In the genomic region with DNA sequence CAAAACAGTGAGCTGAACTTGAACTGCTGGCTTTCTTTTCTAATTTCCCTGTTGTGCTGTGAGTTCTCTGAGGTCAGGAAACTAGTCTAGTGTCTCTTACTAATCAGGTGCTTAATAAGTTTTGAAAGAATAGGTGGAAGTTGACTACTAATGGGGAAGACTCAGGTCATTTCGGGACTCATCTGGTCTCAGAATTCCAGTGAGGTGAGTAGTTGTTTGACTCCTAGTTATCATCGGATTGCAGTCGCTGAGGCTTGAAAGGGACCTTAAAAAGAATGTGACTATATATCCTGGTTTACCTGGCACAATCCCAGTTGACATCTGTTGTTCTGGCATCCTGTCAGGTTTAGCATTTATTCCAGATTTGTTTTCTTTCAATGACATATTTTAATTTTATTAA, we compare ENCODE assay signal across 26 cellular contexts.
DNase-seq lines count a peak whose midpoint lies in the region; ATAC-seq and TF ChIP-seq lines count a peak whose summit lies in the region.
"Had no signal": no experiment of that assay in that cellular context is flagged by ENCODE, and none has a peak within 500 bp of the region (broad histone marks: within the 10 kb centered on the region; RNA-seq: fewer than 3 reads in every experiment).

No MANE protein-coding gene starts in this region.

- DNase-seq in GM23248: peak; percentile 12
- DNase-seq in NCI-H446 treated with DMSO at 0.1 percent for 48 hours (lab: John Stamatoyannopoulos, UW): peak; percentile 16
- DNase-seq in epithelial cell of esophagus (ENCODE audit: low read depth): peak; percentile 82
- DNase-seq in kidney glomerular epithelial cell (lab: John Stamatoyannopoulos, UW): peak; percentile 8
- DNase-seq in GM03348 (ENCODE audit: low spot score): no peak
- no peak for DNase-seq in colonic mucosa
- DNase-seq: Caco-2; CD4-positive, alpha-beta T cell; DMS53; GDM1; H9; HFFc6; KG1; NCI-H1105; NCI-H146; NCI-H2029 treated with DMSO at 0.1 percent for 48 hours; NCI-H226; NCI-H524; NCI-H774; NK-92 treated with Interleukin-12 subunit alpha and Interleukin-12 subunit beta, amount 100 ng/mL, for 24 hours had no signal

- in situ Hi-C loops in GM23248 (cut with MboI): no loop called here

- H3K27ac ChIP-seq in GM23248 (no peak overlapping the region), colonic mucosa (no peak overlapping the region)
- H3K27ac ChIP-seq: BLaER1, SJSA1 had no signal

- H3K4me3 ChIP-seq in GM23248: no peak overlapping the region
- H3K4me3 ChIP-seq in epithelial cell of esophagus (ENCODE audit: low read length): no peak overlapping the region
- no peak overlapping the region for H3K4me3 ChIP-seq in colonic mucosa
- H3K4me3 ChIP-seq: BLaER1, SJSA1 had no signal

- peaks cover 4% of the 10 kb centered on the region; the same call in 1 of the 2 replicates for H3K27me3 ChIP-seq in GM23248 (replicated peaks; ENCODE audit: insufficient read depth)
- H3K27me3 ChIP-seq in colonic mucosa: no peaks in the 10 kb centered on the region
- H3K27me3 ChIP-seq: BLaER1, SJSA1 had no signal

- intact Hi-C loops in colonic mucosa (cut with DNase I): no loop called here

- WGBS in GM23248 (ENCODE audit: low coverage in 1 of 2, low lambda C conversion rate in 2 of 2, missing lambda C conversion rate in 2 of 2), 2 experiments: 38 to 44% methylated on average over 3 of the region's 3 CpGs

- no peaks in the 10 kb centered on the region for H3K9me2 ChIP-seq in GM23248 (ENCODE audit: insufficient read depth)

- H3F3A ChIP-seq in GM23248 (ENCODE audit: insufficient read depth): no peaks in the 10 kb centered on the region

- no peak for TF ChIP-seq CTCF in epithelial cell of esophagus (IDR thresholded peaks at IDR 0.05; ENCODE audit: insufficient read depth, low read depth, low read length, missing control alignments)
- TF ChIP-seq CTCF in colonic mucosa (IDR thresholded peaks at IDR 0.05): no peak

- no peaks in the 10 kb centered on the region for H3K79me2 ChIP-seq in GM23248 (ENCODE audit: insufficient read depth)

- no peaks in the 10 kb centered on the region for H4K20me1 ChIP-seq in GM23248 (ENCODE audit: insufficient read depth)
- H4K20me1 ChIP-seq: BLaER1 had no signal

- ATAC-seq in HG02938 (IDR thresholded peaks at IDR 0.05; ENCODE audit: unreplicated experiment) (no peak), GM18867 (IDR thresholded peaks at IDR 0.05; ENCODE audit: unreplicated experiment) (no peak)
- ATAC-seq: Panc1, Right ventricle myocardium inferior had no signal

- H3K9ac ChIP-seq in GM23248 (no peak overlapping the region), colonic mucosa (ENCODE audit: low read depth in 2 of 2, low read length in 2 of 2) (no peak overlapping the region)
- H3K9ac ChIP-seq: BLaER1 had no signal

- no peaks in the 10 kb centered on the region for H3K9me3 ChIP-seq in GM23248 (ENCODE audit: low read depth)
- no peaks in the 10 kb centered on the region for H3K9me3 ChIP-seq in colonic mucosa
- H3K9me3 ChIP-seq: BLaER1, Caco-2, SJSA1 had no signal

- H2AFZ ChIP-seq in GM23248: no peak overlapping the region

- H3K4me1 ChIP-seq in GM23248 (ENCODE audit: insufficient read depth) (peaks cover 5% of the 10 kb centered on the region; the same call in 1 of the 2 replicates), colonic mucosa (no peaks in the 10 kb centered on the region)
- H3K4me1 ChIP-seq: Caco-2, SJSA1 had no signal

- no peak overlapping the region for H3K4me2 ChIP-seq in GM23248 (ENCODE audit: unreplicated experiment)
- H3K4me2 ChIP-seq: BLaER1 had no signal

- H3K36me3 ChIP-seq in GM23248 (ENCODE audit: low read depth) (no peaks in the 10 kb centered on the region), colonic mucosa (no peaks in the 10 kb centered on the region)
- H3K36me3 ChIP-seq: BLaER1, SJSA1 had no signal

Comparison
In these comparisons a context has a peak if more than half of its experiments do, and no peak if none do; other contexts are left out.
1. DNase-seq: peak in GM23248 (single experiment), NCI-H446 treated with DMSO at 0.1 percent for 48 hours (single experiment), epithelial cell of esophagus (single experiment) and kidney glomerular epithelial cell (single experiment); none in GM03348 (single experiment) and colonic mucosa (single experiment).